ENCODE assay signal across 1 cellular context in genomic region chr15:75693501-75694240, GRCh38.
TF ChIP-seq lines count a peak whose summit lies in the region.

No MANE protein-coding gene starts in this region.

TF ChIP-seq in H1, 55 proteins besides CTCF, POLR2A, EP300 and RAD21:
- TF ChIP-seq TAF7 (optimal IDR thresholded peaks at IDR 0.05; ENCODE audit: borderline replicate concordance, low read depth, low read length) (no peak), SIX5 (IDR thresholded peaks at IDR 0.05; ENCODE audit: low read depth, low read length) (no peak), CHD2 (IDR thresholded peaks at IDR 0.05; ENCODE audit: low read length) (no peak), TEAD4 (IDR thresholded peaks at IDR 0.05; ENCODE audit: low read depth, low read length) (no peak), TCF12 (IDR thresholded peaks at IDR 0.05; ENCODE audit: low read depth, low read length) (no peak), HDAC6 (IDR thresholded peaks at IDR 0.05; ENCODE audit: low read depth, low read length) (no peak), CTBP2 (IDR thresholded peaks at IDR 0.05; ENCODE audit: borderline replicate concordance, insufficient read depth, insufficient read length, low read length) (no peak), NRF1 (IDR thresholded peaks at IDR 0.05; ENCODE audit: low read depth, low read length) (no peak), EGR1 (IDR thresholded peaks at IDR 0.05; ENCODE audit: borderline replicate concordance, low read depth, low read length) (no peak), CBX5 (IDR thresholded peaks at IDR 0.05; ENCODE audit: low read depth, low read length) (no peak), PHF8 (conservative IDR thresholded peaks at IDR 0.05; ENCODE audit: low read depth, low read length) (no peak), RFX5 (IDR thresholded peaks at IDR 0.05; ENCODE audit: borderline replicate concordance, low read depth, low read length) (no peak), SIN3A (conservative IDR thresholded peaks at IDR 0.05 in 1 of 2, IDR thresholded peaks at IDR 0.05 in 1 of 2; ENCODE audit: low read depth in 1 of 2, low read length in 2 of 2) (no peak), POLR2AphosphoS5 (IDR thresholded peaks at IDR 0.05; ENCODE audit: low read depth, low read length) (no peak), BRCA1 (IDR thresholded peaks at IDR 0.05; ENCODE audit: low read depth, low read length) (no peak), GTF2F1 (IDR thresholded peaks at IDR 0.05; ENCODE audit: borderline replicate concordance, low read depth, low read length) (no peak), SP2 (IDR thresholded peaks at IDR 0.05; ENCODE audit: low read length) (no peak), KDM4A (IDR thresholded peaks at IDR 0.05; ENCODE audit: low read depth, low read length, severe bottlenecking) (no peak)
- TF ChIP-seq, protein P1, sequence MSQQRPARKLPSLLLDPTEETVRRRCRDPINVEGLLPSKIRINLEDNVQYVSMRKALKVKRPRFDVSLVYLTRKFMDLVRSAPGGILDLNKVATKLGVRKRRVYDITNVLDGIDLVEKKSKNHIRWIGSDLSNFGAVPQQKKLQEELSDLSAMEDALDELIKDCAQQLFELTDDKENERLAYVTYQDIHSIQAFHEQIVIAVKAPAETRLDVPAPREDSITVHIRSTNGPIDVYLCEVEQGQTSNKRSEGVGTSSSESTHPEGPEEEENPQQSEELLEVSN (IDR thresholded peaks at IDR 0.05) = no peak
- TF ChIP-seq, protein P2, sequence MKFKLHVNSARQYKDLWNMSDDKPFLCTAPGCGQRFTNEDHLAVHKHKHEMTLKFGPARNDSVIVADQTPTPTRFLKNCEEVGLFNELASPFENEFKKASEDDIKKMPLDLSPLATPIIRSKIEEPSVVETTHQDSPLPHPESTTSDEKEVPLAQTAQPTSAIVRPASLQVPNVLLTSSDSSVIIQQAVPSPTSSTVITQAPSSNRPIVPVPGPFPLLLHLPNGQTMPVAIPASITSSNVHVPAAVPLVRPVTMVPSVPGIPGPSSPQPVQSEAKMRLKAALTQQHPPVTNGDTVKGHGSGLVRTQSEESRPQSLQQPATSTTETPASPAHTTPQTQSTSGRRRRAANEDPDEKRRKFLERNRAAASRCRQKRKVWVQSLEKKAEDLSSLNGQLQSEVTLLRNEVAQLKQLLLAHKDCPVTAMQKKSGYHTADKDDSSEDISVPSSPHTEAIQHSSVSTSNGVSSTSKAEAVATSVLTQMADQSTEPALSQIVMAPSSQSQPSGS (IDR thresholded peaks at IDR 0.05; ENCODE audit: low read length) = no peak
TF ChIP-seq in H1: peak in this region for 0.
